In genomic region chr20:51497542-51498467, GRCh38 we compare ENCODE assay signal across 1 cellular context.
TF ChIP-seq lines count a peak whose summit lies in the region.

No MANE protein-coding gene starts in this region.

TF ChIP-seq in GM12878, 131 proteins besides CTCF, POLR2A, EP300 and RAD21 (continued from another document):
- TF ChIP-seq, protein P1, sequence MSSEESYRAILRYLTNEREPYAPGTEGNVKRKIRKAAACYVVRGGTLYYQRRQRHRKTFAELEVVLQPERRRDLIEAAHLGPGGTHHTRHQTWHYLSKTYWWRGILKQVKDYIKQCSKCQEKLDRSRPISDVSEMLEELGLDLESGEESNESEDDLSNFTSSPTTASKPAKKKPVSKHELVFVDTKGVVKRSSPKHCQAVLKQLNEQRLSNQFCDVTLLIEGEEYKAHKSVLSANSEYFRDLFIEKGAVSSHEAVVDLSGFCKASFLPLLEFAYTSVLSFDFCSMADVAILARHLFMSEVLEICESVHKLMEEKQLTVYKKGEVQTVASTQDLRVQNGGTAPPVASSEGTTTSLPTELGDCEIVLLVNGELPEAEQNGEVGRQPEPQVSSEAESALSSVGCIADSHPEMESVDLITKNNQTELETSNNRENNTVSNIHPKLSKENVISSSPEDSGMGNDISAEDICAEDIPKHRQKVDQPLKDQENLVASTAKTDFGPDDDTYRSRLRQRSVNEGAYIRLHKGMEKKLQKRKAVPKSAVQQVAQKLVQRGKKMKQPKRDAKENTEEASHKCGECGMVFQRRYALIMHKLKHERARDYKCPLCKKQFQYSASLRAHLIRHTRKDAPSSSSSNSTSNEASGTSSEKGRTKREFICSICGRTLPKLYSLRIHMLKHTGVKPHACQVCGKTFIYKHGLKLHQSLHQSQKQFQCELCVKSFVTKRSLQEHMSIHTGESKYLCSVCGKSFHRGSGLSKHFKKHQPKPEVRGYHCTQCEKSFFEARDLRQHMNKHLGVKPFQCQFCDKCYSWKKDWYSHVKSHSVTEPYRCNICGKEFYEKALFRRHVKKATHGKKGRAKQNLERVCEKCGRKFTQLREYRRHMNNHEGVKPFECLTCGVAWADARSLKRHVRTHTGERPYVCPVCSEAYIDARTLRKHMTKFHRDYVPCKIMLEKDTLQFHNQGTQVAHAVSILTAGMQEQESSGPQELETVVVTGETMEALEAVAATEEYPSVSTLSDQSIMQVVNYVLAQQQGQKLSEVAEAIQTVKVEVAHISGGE (CRISPR knock-in tag; IDR thresholded peaks at IDR 0.05), result no peak
- TF ChIP-seq MYC (IDR thresholded peaks at IDR 0.05; ENCODE audit: insufficient read depth, insufficient read length, insufficient replicate concordance, low read length, severe bottlenecking), result no peak
- TF ChIP-seq NFIC (IDR thresholded peaks at IDR 0.05; ENCODE audit: low read depth, low read length), result peak; percentile 90
- peak; percentile 18 for TF ChIP-seq PBX3 (IDR thresholded peaks at IDR 0.05; ENCODE audit: insufficient replicate concordance, low read depth, low read length)
- peak in 1 of 2 experiments; percentile 69; a peak in 2 of 3 replicates for TF ChIP-seq EGR1 (IDR thresholded peaks at IDR 0.05; ENCODE audit: borderline replicate concordance in 1 of 2, low read depth in 2 of 2, low read length in 2 of 2)
- peak; percentile 64 for TF ChIP-seq ATF2 (IDR thresholded peaks at IDR 0.05; ENCODE audit: low read length)
- no peak for TF ChIP-seq TCF12 (IDR thresholded peaks at IDR 0.05; ENCODE audit: low read depth, low read length)
- TF ChIP-seq IRF3 (IDR thresholded peaks at IDR 0.05), result no peak
- peak; percentile 51; the same call in 1 of the 2 replicates for TF ChIP-seq BMI1 (IDR thresholded peaks at IDR 0.05; ENCODE audit: borderline replicate concordance)
TF ChIP-seq in GM12878: peak in this region for 36.
